20 cellular contexts compared by ENCODE assay signal in the genomic region with DNA sequence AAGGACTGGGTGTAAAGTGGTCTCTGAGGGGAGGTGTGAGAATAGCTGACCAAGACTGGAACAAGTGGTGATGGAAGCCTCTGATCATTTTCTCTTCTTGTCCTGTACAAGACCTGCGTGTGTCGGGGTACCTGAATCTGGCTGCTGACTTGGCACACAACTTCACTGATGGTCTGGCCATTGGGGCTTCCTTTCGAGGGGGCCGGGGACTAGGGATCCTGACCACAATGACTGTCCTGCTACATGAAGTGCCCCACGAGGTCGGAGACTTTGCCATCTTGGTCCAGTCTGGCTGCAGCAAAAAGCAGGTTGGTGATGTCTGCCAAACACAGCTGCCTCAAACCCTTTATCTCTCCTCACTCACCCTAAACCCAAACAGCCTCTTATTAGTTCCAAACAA. TPM values are rescaled to one million over a fixed set of nuclear protein-coding genes. Genes with fewer than 3 reads are reported as not detected.
DNase-seq lines count a peak whose midpoint lies in the region; ATAC-seq, FAIRE-seq and TF ChIP-seq lines count a peak whose summit lies in the region.
"Had no signal": no experiment of that assay in that cellular context is flagged by ENCODE, and none has a peak within 500 bp of the region (broad histone marks: within the 10 kb centered on the region; RNA-seq: fewer than 3 reads in every experiment).

No MANE protein-coding gene starts in this region.

- peak overlapping the region; percentile 15 for H3K27ac Mint-ChIP-seq in T-helper 2 cell treated with Interferon-gamma antibody and Interleukin-4, amounts not matched to agents 5 μg/mL and 100 μg/mL, for 36 hours
- peak overlapping the region in 2 of 3 donors; percentile 10 to 94 for H3K27ac Mint-ChIP-seq in IgD-negative memory B cell
- H3K27ac Mint-ChIP-seq in brain = peak overlapping the region; percentile 72 to 100 (median 99)
- peak overlapping the region; percentile 19 for H3K27ac Mint-ChIP-seq in neural crest cell (ENCODE audit: unreplicated experiment)

- peaks cover 42% of the 10 kb centered on the region for H3K36me3 Mint-ChIP-seq in T-helper 2 cell treated with Interferon-gamma antibody and Interleukin-4, amounts not matched to agents 5 μg/mL and 100 μg/mL, for 36 hours (ENCODE audit: low read depth)
- H3K36me3 Mint-ChIP-seq in IgD-negative memory B cell = peaks cover 11% of the 10 kb centered on the region
- peaks cover 27% of the 10 kb centered on the region for H3K36me3 Mint-ChIP-seq in brain
- H3K36me3 Mint-ChIP-seq in neural crest cell (ENCODE audit: low read depth) = peaks cover 22% of the 10 kb centered on the region

- peaks cover 55% of the 10 kb centered on the region for H3K4me1 Mint-ChIP-seq in T-helper 2 cell treated with Interferon-gamma antibody and Interleukin-4, amounts not matched to agents 5 μg/mL and 100 μg/mL, for 36 hours (ENCODE audit: low read depth)
- H3K4me1 Mint-ChIP-seq in IgD-negative memory B cell = peaks cover 37 to 48% (median 42%) of the 10 kb centered on the region in 3 donors
- H3K4me1 Mint-ChIP-seq in brain = peaks cover 84% of the 10 kb centered on the region
- H3K4me1 Mint-ChIP-seq in neural crest cell = peaks cover 82% of the 10 kb centered on the region

- no peak for TF ChIP-seq CTCF in brain (conservative IDR thresholded peaks at IDR 0.05)
- no peak for TF ChIP-seq CTCF in neural crest cell (conservative IDR thresholded peaks at IDR 0.05)
- TF ChIP-seq CTCF in D721Med (IDR thresholded peaks at IDR 0.05; ENCODE audit: insufficient read depth, missing control alignments) = no peak

- H3K4me3 Mint-ChIP-seq in T-helper 2 cell treated with Interferon-gamma antibody and Interleukin-4, amounts not matched to agents 5 μg/mL and 100 μg/mL, for 36 hours = peak overlapping the region; percentile 35
- H3K4me3 Mint-ChIP-seq in IgD-negative memory B cell (peak overlapping the region; percentile 65 to 99 (median 82)), brain (peak overlapping the region; percentile 95 to 100 (median 99)), neural crest cell (peak overlapping the region; percentile 99)

- no peak for DNase-seq in T-helper 2 cell treated with Interferon-gamma antibody and Interleukin-4, amounts not matched to agents 5 μg/mL and 100 μg/mL, for 36 hours (ENCODE audit: low spot score)
- DNase-seq in T-helper 2 cell (no peak), neural crest cell (ENCODE audit: low read depth, low spot score) (no peak), D721Med (ENCODE audit: insufficient read length, low spot score) (no peak)
- DNase-seq: activated gamma-delta T cell, DMS79, foreskin melanocyte, islet precursor cell, NCI-H187 treated with DMSO at 0.1 percent for 48 hours, NCI-H69, SHP77 treated with DMSO at 0.1 percent for 48 hours, transverse colon, WERI-Rb-1 had no signal

- H3K27me3 Mint-ChIP-seq in T-helper 2 cell treated with Interferon-gamma antibody and Interleukin-4, amounts not matched to agents 5 μg/mL and 100 μg/mL, for 36 hours (ENCODE audit: low read depth) = no peaks in the 10 kb centered on the region
- no peaks in the 10 kb centered on the region for H3K27me3 Mint-ChIP-seq in IgD-negative memory B cell
- H3K27me3 Mint-ChIP-seq in brain = peaks cover 15% of the 10 kb centered on the region
- no peaks in the 10 kb centered on the region for H3K27me3 Mint-ChIP-seq in neural crest cell (ENCODE audit: low read depth)

- no peak for ATAC-seq in esophagus mucosa
- no peak for ATAC-seq in HG02678 (IDR thresholded peaks at IDR 0.05; ENCODE audit: unreplicated experiment)

- no peaks in the 10 kb centered on the region for H3K9me3 Mint-ChIP-seq in T-helper 2 cell treated with Interferon-gamma antibody and Interleukin-4, amounts not matched to agents 5 μg/mL and 100 μg/mL, for 36 hours
- no peaks in the 10 kb centered on the region for H3K9me3 Mint-ChIP-seq in IgD-negative memory B cell
- H3K9me3 Mint-ChIP-seq in brain = peaks cover 0 to 3% (median 0%) of the 10 kb centered on the region in 5 experiments
- no peaks in the 10 kb centered on the region for H3K9me3 Mint-ChIP-seq in neural crest cell

- no peak for FAIRE-seq in D721Med (lab: Jason Lieb, UNC)
- FAIRE-seq: A204.1, colon, GM19239 had no signal

RNA-seq across cellular contexts. Expression of gene HSD17B8, which starts 1.7 kb away (rescaled TPM):
- polyA plus RNA-seq in IgD-negative memory B cell (30.9 TPM), brain (ENCODE audit: insufficient read depth, low read depth, low replicate concordance) (23.3 TPM)
- total RNA-seq in neural crest cell (3.3 and 4.4 TPM in 2 replicates), esophagus mucosa (27.3 TPM)

RNA-seq across cellular contexts. Expression of gene SLC39A7, which starts 2.1 kb away (rescaled TPM):
- polyA plus RNA-seq in IgD-negative memory B cell (23.1 TPM), brain (ENCODE audit: insufficient read depth, low read depth, low replicate concordance) (114 TPM)
- total RNA-seq in neural crest cell (95.7 and 103 TPM in 2 replicates), esophagus mucosa (31.1 TPM)

RNA-seq across cellular contexts. Expression of gene RXRB, which starts 2.3 kb away (rescaled TPM):
- polyA plus RNA-seq in IgD-negative memory B cell (9.7 TPM), brain (ENCODE audit: insufficient read depth, low read depth, low replicate concordance) (63.3 TPM)
- total RNA-seq in neural crest cell (31.8 and 33.1 TPM in 2 replicates), esophagus mucosa (19.6 TPM)

RNA-seq across cellular contexts. Expression of gene RING1, which starts 5.5 kb away (rescaled TPM):
- polyA plus RNA-seq in IgD-negative memory B cell = 9.9 TPM
- 78.8 TPM for polyA plus RNA-seq in brain (ENCODE audit: insufficient read depth, low read depth, low replicate concordance)
- 61.2 and 61.7 TPM in 2 replicates for total RNA-seq in neural crest cell
- total RNA-seq in esophagus mucosa = 27.0 TPM

RNA-seq across cellular contexts. Expression of gene COL11A2, which starts 10.5 kb away (rescaled TPM):
- polyA plus RNA-seq in IgD-negative memory B cell (not detected), brain (ENCODE audit: insufficient read depth, low read depth, low replicate concordance) (1.2 TPM)
- total RNA-seq in neural crest cell (4.2 and 5.9 TPM in 2 replicates), esophagus mucosa (0.32 TPM)

Comparison
In these comparisons a context has a peak if more than half of its experiments do, and no peak if none do; other contexts are left out.
1. H3K27ac Mint-ChIP-seq: peak in every context shown above with its lines; median percentile 99 in brain; 52 in IgD-negative memory B cell; 19 in neural crest cell; 15 in T-helper 2 cell treated with Interferon-gamma antibody and Interleukin-4, amounts not matched to agents 5 μg/mL and 100 μg/mL, for 36 hours.
2. H3K4me3 Mint-ChIP-seq: peak in every context shown above with its lines; median percentile 99 in brain; 99 in neural crest cell; 82 in IgD-negative memory B cell; 35 in T-helper 2 cell treated with Interferon-gamma antibody and Interleukin-4, amounts not matched to agents 5 μg/mL and 100 μg/mL, for 36 hours.